3 cellular contexts compared by ENCODE assay signal in genomic region chr17:6147054-6147453, GRCh38.
A peak's percentile ranks its signal among the peaks of the same experiment; 100 is the strongest.
TF ChIP-seq lines count a peak whose summit lies in the region.

No MANE protein-coding gene starts in this region.

TF ChIP-seq in HEK293, 187 proteins besides CTCF, POLR2A, EP300 and RAD21:
- TF ChIP-seq ZIC2 (tag by site-specific recombination; IDR thresholded peaks at IDR 0.05): peak; percentile 38
- peak; percentile 44; the same call in 1 of the 2 replicates for TF ChIP-seq SP7 (tag by site-specific recombination; IDR thresholded peaks at IDR 0.05)
- TF ChIP-seq, protein P1, sequence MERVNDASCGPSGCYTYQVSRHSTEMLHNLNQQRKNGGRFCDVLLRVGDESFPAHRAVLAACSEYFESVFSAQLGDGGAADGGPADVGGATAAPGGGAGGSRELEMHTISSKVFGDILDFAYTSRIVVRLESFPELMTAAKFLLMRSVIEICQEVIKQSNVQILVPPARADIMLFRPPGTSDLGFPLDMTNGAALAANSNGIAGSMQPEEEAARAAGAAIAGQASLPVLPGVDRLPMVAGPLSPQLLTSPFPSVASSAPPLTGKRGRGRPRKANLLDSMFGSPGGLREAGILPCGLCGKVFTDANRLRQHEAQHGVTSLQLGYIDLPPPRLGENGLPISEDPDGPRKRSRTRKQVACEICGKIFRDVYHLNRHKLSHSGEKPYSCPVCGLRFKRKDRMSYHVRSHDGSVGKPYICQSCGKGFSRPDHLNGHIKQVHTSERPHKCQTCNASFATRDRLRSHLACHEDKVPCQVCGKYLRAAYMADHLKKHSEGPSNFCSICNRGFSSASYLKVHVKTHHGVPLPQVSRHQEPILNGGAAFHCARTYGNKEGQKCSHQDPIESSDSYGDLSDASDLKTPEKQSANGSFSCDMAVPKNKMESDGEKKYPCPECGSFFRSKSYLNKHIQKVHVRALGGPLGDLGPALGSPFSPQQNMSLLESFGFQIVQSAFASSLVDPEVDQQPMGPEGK (tag by site-specific recombination; IDR thresholded peaks at IDR 0.05): no peak
- no peak for TF ChIP-seq GLI4 (tag by site-specific recombination; IDR thresholded peaks at IDR 0.05)

TF ChIP-seq in H1, 55 proteins besides CTCF, POLR2A, EP300 and RAD21 (continues in another document):
- no peak for TF ChIP-seq TEAD4 (IDR thresholded peaks at IDR 0.05; ENCODE audit: low read depth, low read length)
- no peak for TF ChIP-seq RXRA (IDR thresholded peaks at IDR 0.05; ENCODE audit: insufficient read depth, low read depth, low read length)
- no peak for TF ChIP-seq ZNF274 (IDR thresholded peaks at IDR 0.05; ENCODE audit: borderline replicate concordance, extremely low read depth, low read length)
- no peak for TF ChIP-seq TBP (IDR thresholded peaks at IDR 0.05; ENCODE audit: low read depth, low read length)
- TF ChIP-seq POLR2AphosphoS5 (IDR thresholded peaks at IDR 0.05; ENCODE audit: low read depth, low read length): no peak
- TF ChIP-seq CBX8 (IDR thresholded peaks at IDR 0.05; ENCODE audit: borderline replicate concordance, low read depth, low read length): no peak
- TF ChIP-seq SP1 (IDR thresholded peaks at IDR 0.05; ENCODE audit: low read depth, low read length): no peak
- no peak for TF ChIP-seq SRF (IDR thresholded peaks at IDR 0.05; ENCODE audit: low read depth, low read length)
- no peak for TF ChIP-seq ATF3 (IDR thresholded peaks at IDR 0.05; ENCODE audit: insufficient read depth, low read depth, low read length)
- TF ChIP-seq, protein P2, sequence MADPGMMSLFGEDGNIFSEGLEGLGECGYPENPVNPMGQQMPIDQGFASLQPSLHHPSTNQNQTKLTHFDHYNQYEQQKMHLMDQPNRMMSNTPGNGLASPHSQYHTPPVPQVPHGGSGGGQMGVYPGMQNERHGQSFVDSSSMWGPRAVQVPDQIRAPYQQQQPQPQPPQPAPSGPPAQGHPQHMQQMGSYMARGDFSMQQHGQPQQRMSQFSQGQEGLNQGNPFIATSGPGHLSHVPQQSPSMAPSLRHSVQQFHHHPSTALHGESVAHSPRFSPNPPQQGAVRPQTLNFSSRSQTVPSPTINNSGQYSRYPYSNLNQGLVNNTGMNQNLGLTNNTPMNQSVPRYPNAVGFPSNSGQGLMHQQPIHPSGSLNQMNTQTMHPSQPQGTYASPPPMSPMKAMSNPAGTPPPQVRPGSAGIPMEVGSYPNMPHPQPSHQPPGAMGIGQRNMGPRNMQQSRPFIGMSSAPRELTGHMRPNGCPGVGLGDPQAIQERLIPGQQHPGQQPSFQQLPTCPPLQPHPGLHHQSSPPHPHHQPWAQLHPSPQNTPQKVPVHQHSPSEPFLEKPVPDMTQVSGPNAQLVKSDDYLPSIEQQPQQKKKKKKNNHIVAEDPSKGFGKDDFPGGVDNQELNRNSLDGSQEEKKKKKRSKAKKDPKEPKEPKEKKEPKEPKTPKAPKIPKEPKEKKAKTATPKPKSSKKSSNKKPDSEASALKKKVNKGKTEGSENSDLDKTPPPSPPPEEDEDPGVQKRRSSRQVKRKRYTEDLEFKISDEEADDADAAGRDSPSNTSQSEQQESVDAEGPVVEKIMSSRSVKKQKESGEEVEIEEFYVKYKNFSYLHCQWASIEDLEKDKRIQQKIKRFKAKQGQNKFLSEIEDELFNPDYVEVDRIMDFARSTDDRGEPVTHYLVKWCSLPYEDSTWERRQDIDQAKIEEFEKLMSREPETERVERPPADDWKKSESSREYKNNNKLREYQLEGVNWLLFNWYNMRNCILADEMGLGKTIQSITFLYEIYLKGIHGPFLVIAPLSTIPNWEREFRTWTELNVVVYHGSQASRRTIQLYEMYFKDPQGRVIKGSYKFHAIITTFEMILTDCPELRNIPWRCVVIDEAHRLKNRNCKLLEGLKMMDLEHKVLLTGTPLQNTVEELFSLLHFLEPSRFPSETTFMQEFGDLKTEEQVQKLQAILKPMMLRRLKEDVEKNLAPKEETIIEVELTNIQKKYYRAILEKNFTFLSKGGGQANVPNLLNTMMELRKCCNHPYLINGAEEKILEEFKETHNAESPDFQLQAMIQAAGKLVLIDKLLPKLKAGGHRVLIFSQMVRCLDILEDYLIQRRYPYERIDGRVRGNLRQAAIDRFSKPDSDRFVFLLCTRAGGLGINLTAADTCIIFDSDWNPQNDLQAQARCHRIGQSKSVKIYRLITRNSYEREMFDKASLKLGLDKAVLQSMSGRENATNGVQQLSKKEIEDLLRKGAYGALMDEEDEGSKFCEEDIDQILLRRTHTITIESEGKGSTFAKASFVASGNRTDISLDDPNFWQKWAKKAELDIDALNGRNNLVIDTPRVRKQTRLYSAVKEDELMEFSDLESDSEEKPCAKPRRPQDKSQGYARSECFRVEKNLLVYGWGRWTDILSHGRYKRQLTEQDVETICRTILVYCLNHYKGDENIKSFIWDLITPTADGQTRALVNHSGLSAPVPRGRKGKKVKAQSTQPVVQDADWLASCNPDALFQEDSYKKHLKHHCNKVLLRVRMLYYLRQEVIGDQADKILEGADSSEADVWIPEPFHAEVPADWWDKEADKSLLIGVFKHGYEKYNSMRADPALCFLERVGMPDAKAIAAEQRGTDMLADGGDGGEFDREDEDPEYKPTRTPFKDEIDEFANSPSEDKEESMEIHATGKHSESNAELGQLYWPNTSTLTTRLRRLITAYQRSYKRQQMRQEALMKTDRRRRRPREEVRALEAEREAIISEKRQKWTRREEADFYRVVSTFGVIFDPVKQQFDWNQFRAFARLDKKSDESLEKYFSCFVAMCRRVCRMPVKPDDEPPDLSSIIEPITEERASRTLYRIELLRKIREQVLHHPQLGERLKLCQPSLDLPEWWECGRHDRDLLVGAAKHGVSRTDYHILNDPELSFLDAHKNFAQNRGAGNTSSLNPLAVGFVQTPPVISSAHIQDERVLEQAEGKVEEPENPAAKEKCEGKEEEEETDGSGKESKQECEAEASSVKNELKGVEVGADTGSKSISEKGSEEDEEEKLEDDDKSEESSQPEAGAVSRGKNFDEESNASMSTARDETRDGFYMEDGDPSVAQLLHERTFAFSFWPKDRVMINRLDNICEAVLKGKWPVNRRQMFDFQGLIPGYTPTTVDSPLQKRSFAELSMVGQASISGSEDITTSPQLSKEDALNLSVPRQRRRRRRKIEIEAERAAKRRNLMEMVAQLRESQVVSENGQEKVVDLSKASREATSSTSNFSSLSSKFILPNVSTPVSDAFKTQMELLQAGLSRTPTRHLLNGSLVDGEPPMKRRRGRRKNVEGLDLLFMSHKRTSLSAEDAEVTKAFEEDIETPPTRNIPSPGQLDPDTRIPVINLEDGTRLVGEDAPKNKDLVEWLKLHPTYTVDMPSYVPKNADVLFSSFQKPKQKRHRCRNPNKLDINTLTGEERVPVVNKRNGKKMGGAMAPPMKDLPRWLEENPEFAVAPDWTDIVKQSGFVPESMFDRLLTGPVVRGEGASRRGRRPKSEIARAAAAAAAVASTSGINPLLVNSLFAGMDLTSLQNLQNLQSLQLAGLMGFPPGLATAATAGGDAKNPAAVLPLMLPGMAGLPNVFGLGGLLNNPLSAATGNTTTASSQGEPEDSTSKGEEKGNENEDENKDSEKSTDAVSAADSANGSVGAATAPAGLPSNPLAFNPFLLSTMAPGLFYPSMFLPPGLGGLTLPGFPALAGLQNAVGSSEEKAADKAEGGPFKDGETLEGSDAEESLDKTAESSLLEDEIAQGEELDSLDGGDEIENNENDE (IDR thresholded peaks at IDR 0.05; ENCODE audit: insufficient replicate concordance, low read length): no peak
- TF ChIP-seq TAF7 (optimal IDR thresholded peaks at IDR 0.05; ENCODE audit: borderline replicate concordance, low read depth, low read length): no peak
- no peak for TF ChIP-seq HDAC6 (IDR thresholded peaks at IDR 0.05; ENCODE audit: low read depth, low read length)
- TF ChIP-seq EGR1 (IDR thresholded peaks at IDR 0.05; ENCODE audit: borderline replicate concordance, low read depth, low read length): no peak
- TF ChIP-seq ASH2L (IDR thresholded peaks at IDR 0.05; ENCODE audit: low read length): no peak
- no peak for TF ChIP-seq KDM4A (IDR thresholded peaks at IDR 0.05; ENCODE audit: low read depth, low read length, severe bottlenecking)

TF ChIP-seq in neural cell, 6 proteins besides CTCF, POLR2A, EP300 and RAD21:
- TF ChIP-seq POLR2AphosphoS5 (IDR thresholded peaks at IDR 0.05): peak; percentile 71
- no peak for TF ChIP-seq EZH2 (IDR thresholded peaks at IDR 0.05; ENCODE audit: borderline replicate concordance, insufficient read depth, low read length, poor library complexity, severe bottlenecking)
- TF ChIP-seq REST (IDR thresholded peaks at IDR 0.05; ENCODE audit: borderline replicate concordance): no peak
- TF ChIP-seq MXI1 (conservative IDR thresholded peaks at IDR 0.05; ENCODE audit: poor library complexity, severe bottlenecking): no peak
